In genomic region chr5:40436535-40437237, GRCh38 we compare ENCODE assay signal across 8 cellular contexts.
DNase-seq lines count a peak whose midpoint lies in the region; ATAC-seq and TF ChIP-seq lines count a peak whose summit lies in the region.

No MANE protein-coding gene starts in this region.

- CTCF ChIA-PET in activated naive CD4-positive, alpha-beta T cell treated with anti-CD3 and anti-CD28 coated beads, Interleukin-2, amount 10 ng/mL, durations not matched to agents 7 days and 5 days (lab: Charles Lee): interaction anchor here (0.8 to 3.5 kb wide), 9 partner anchors 8 to 252 kb away, joined by 3 to 18 read pairs (median 4); no protein-coding TSS in a partner anchor

- H3K4me3 ChIP-seq in upper lobe of right lung: no peak overlapping the region

- H3K4me3 Mint-ChIP-seq in activated naive CD4-positive, alpha-beta T cell treated with anti-CD3 and anti-CD28 coated beads, Interleukin-2, amount 10 ng/mL, durations not matched to agents 7 days and 5 days: peak overlapping the region; percentile 19

- peaks cover 57% of the 10 kb centered on the region for H3K4me1 Mint-ChIP-seq in activated naive CD4-positive, alpha-beta T cell treated with anti-CD3 and anti-CD28 coated beads, Interleukin-2, amount 10 ng/mL, durations not matched to agents 7 days and 5 days

- no peaks in the 10 kb centered on the region for H3K36me3 ChIP-seq in upper lobe of right lung

- no peaks in the 10 kb centered on the region for H3K27me3 ChIP-seq in upper lobe of right lung

- TF ChIP-seq CTCF in upper lobe of right lung (IDR thresholded peaks at IDR 0.05): no peak

- H3K27me3 Mint-ChIP-seq in activated naive CD4-positive, alpha-beta T cell treated with anti-CD3 and anti-CD28 coated beads, Interleukin-2, amount 10 ng/mL, durations not matched to agents 7 days and 5 days: no peaks in the 10 kb centered on the region

- H3K27ac Mint-ChIP-seq in activated naive CD4-positive, alpha-beta T cell treated with anti-CD3 and anti-CD28 coated beads, Interleukin-2, amount 10 ng/mL, durations not matched to agents 7 days and 5 days: peak overlapping the region; percentile 71

- H3K27ac ChIP-seq in upper lobe of right lung: no peak overlapping the region

- peak; percentile 55 for DNase-seq in stimulated activated CD4-positive, alpha-beta T cell treated with anti-CD3 and anti-CD28 coated beads, Interleukin-15, amount 100 ng/mL, for 24 hours
- no peak for DNase-seq in stimulated activated CD4-positive, alpha-beta T cell treated with anti-CD3 and anti-CD28 coated beads, Interleukin-4, amount 100 ng/mL, for 1 hour
- peak; percentile 54 for DNase-seq in activated naive CD4-positive, alpha-beta T cell treated with anti-CD3 and anti-CD28 coated beads, Interleukin-2, amount 10 ng/mL, durations not matched to agents 7 days and 5 days
- DNase-seq in upper lobe of right lung (no peak), NCI-H2029 treated with DMSO at 0.1 percent for 48 hours (lab: John Stamatoyannopoulos, UW) (no peak), middle frontal gyrus (ENCODE audit: extremely low spot score, low spot score) (no peak), H4 (ENCODE audit: low spot score) (no peak)

- peaks cover 6% of the 10 kb centered on the region for H3K9me3 Mint-ChIP-seq in activated naive CD4-positive, alpha-beta T cell treated with anti-CD3 and anti-CD28 coated beads, Interleukin-2, amount 10 ng/mL, durations not matched to agents 7 days and 5 days

- intact Hi-C loops in upper lobe of right lung (cut with DNase I): no loop called here

- peak; percentile 55 for ATAC-seq in HG03342 (IDR thresholded peaks at IDR 0.05; ENCODE audit: unreplicated experiment)
- ATAC-seq in upper lobe of right lung: peak; percentile 58

- no peaks in the 10 kb centered on the region for H3K4me1 ChIP-seq in upper lobe of right lung

- H3K9me3 ChIP-seq in upper lobe of right lung: no peaks in the 10 kb centered on the region

- peaks cover 7% of the 10 kb centered on the region for H3K36me3 Mint-ChIP-seq in activated naive CD4-positive, alpha-beta T cell treated with anti-CD3 and anti-CD28 coated beads, Interleukin-2, amount 10 ng/mL, durations not matched to agents 7 days and 5 days

Comparison
In these comparisons a context has a peak if more than half of its experiments do, and no peak if none do; other contexts are left out.
1. DNase-seq: peak in stimulated activated CD4-positive, alpha-beta T cell treated with anti-CD3 and anti-CD28 coated beads, Interleukin-15, amount 100 ng/mL, for 24 hours (single experiment) and activated naive CD4-positive, alpha-beta T cell treated with anti-CD3 and anti-CD28 coated beads, Interleukin-2, amount 10 ng/mL, durations not matched to agents 7 days and 5 days (single experiment); none in stimulated activated CD4-positive, alpha-beta T cell treated with anti-CD3 and anti-CD28 coated beads, Interleukin-4, amount 100 ng/mL, for 1 hour (single experiment), upper lobe of right lung (single experiment), NCI-H2029 treated with DMSO at 0.1 percent for 48 hours (single experiment), middle frontal gyrus (single experiment) and H4 (single experiment).